In genomic region chr2:122055541-122055940, GRCh38 we compare ENCODE assay signal across 21 cellular contexts.
"Had no signal": no experiment of that assay in that cellular context is flagged by ENCODE, and none has a peak within 500 bp of the region (broad histone marks: within the 10 kb centered on the region; RNA-seq: fewer than 3 reads in every experiment).

No MANE protein-coding gene starts in this region.

- H3K27ac ChIP-seq: sigmoid colon, stomach, suprapubic skin, tibial nerve had no signal

- ATAC-seq: activated CD4-positive, alpha-beta T cell treated with anti-CD3 and anti-CD28 coated beads for 36 hours; activated naive CD8-positive, alpha-beta T cell treated with anti-CD3 and anti-CD28 coated beads, Interleukin-2, amount 50 U/mL, for 24 hours; activated T-cell treated with anti-CD3 and anti-CD28 coated beads, Interleukin-2, amount 50 U/mL, for 72 hours; left ventricle myocardium superior; stimulated activated memory B cell treated with anti-CD40 and anti-IgM and Interleukin-4, amounts not matched to agents 10 μg/mL and 1 μg/mL and 100 μg/mL, for 72 hours had no signal

- H3K27me3 ChIP-seq: stomach, suprapubic skin, tibial nerve had no signal

- H3K4me3 ChIP-seq: sigmoid colon, smooth muscle cell, stomach, suprapubic skin, tibial nerve had no signal

- H3K4me2 ChIP-seq: smooth muscle cell had no signal

- H3K36me3 ChIP-seq: sigmoid colon, stomach, suprapubic skin, tibial nerve had no signal

- H3K9me3 ChIP-seq: sigmoid colon, stomach, suprapubic skin, tibial nerve had no signal

- H3K4me1 ChIP-seq: sigmoid colon, stomach, suprapubic skin, tibial nerve had no signal

- DNase-seq: activated B cell treated with CpG ODN at 0.5 μM for 24 hours; activated CD4-positive, alpha-beta T cell treated with anti-CD3 and anti-CD28 coated beads for 36 hours; activated CD4-positive, alpha-beta T cell treated with anti-CD3 and anti-CD28 coated beads, Interleukin-2, amount 50 U/mL, for 48 hours; activated effector memory CD4-positive, alpha-beta T cell treated with anti-CD3 and anti-CD28 coated beads, Interleukin-2, amount 50 U/mL, for 16 hours; activated naive CD4-positive, alpha-beta T cell treated with anti-CD3 and anti-CD28 coated beads, Interleukin-2, amount 10 ng/mL, durations not matched to agents 7 days and 5 days; activated naive CD8-positive, alpha-beta T cell treated with anti-CD3 and anti-CD28 coated beads, Interleukin-2, amount 50 U/mL, for 24 hours; activated T-cell treated with anti-CD3 and anti-CD28 coated beads, Interleukin-2, amount 50 U/mL, for 72 hours; erythroblast; foreskin melanocyte; hippocampal formation; kidney glomerular epithelial cell; left ventricle myocardium superior; occipital lobe; retina; sigmoid colon; stimulated activated CD4-positive, alpha-beta T cell treated with anti-CD3 and anti-CD28 coated beads, Interleukin-15, amount 100 ng/mL, for 24 hours; stomach had no signal
